Comparison of ENCODE assay signal across 12 cellular contexts in the genomic region with DNA sequence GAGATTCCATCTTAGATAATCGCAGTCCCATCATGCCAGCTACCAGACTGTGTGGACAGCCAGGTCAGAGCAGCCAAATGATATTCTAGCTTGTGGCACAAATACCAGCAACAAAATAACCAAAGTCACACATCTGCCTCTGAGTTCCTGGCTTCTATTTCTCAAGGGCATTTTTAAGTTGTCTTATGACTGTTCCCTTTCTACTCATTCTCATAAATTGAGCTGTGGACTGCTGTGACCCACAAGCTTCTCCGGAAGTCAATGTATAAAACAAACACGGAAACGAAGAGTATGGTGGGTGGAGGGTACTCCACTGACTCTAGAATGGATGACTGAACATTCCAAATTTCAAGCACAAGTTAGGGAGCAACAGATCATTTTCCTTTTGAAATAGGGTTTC. TPM values are rescaled to one million over a fixed set of nuclear protein-coding genes. Genes with fewer than 3 reads are reported as not detected.
DNase-seq lines count a peak whose midpoint lies in the region; ATAC-seq lines count a peak whose summit lies in the region.
"Had no signal": no experiment of that assay in that cellular context is flagged by ENCODE, and none has a peak within 500 bp of the region (broad histone marks: within the 10 kb centered on the region; RNA-seq: fewer than 3 reads in every experiment).

No MANE protein-coding gene starts in this region.

- no peak for DNase-seq in memory B cell (ENCODE audit: low spot score in 2 of 2)
- DNase-seq in activated CD4-positive, CD25-positive, alpha-beta regulatory T cell treated with anti-CD3 and anti-CD28 coated beads, Interleukin-2, amount 50 U/mL, for 72 hours: no peak
- DNase-seq in head of caudate nucleus: no peak
- no peak for DNase-seq in mesenteric fat pad (ENCODE audit: low spot score)
- no peak for DNase-seq in stimulated activated CD4-positive, alpha-beta T cell treated with anti-CD3 and anti-CD28 coated beads, Interleukin-2, amount 100 ng/mL, for 24 hours
- DNase-seq: COR-L47; naive thymus-derived CD4-positive, alpha-beta T cell; NCI-H1417 treated with DMSO at 0.1 percent for 48 hours had no signal

- H3K4me1 Mint-ChIP-seq in memory B cell: peaks cover 24% of the 10 kb centered on the region

- no peaks in the 10 kb centered on the region for H3K27me3 Mint-ChIP-seq in memory B cell
- H3K27me3 Mint-ChIP-seq: stimulated activated naive CD8-positive, alpha-beta T cell treated with anti-CD3 and anti-CD28 coated beads, Interleukin-15, Interleukin-2, amounts not matched to agents 100 ng/mL and 50 ng/mL, for 24 hours had no signal

- H3K27ac Mint-ChIP-seq in memory B cell: peak overlapping the region; percentile 77
- H3K27ac Mint-ChIP-seq: stimulated activated naive CD8-positive, alpha-beta T cell treated with anti-CD3 and anti-CD28 coated beads, Interleukin-15, Interleukin-2, amounts not matched to agents 100 ng/mL and 50 ng/mL, for 24 hours had no signal

- ATAC-seq in GM18861 (IDR thresholded peaks at IDR 0.05; ENCODE audit: unreplicated experiment) (peak; percentile 77), GM21717 (IDR thresholded peaks at IDR 0.05; ENCODE audit: unreplicated experiment) (peak; percentile 61), HG03432 (IDR thresholded peaks at IDR 0.05; ENCODE audit: unreplicated experiment) (peak; percentile 71), memory B cell (ENCODE audit: low read depth) (no peak)
- ATAC-seq: naive thymus-derived CD4-positive, alpha-beta T cell had no signal

- H3K9me3 Mint-ChIP-seq in memory B cell: no peaks in the 10 kb centered on the region
- H3K9me3 Mint-ChIP-seq: stimulated activated naive CD8-positive, alpha-beta T cell treated with anti-CD3 and anti-CD28 coated beads, Interleukin-15, Interleukin-2, amounts not matched to agents 100 ng/mL and 50 ng/mL, for 24 hours had no signal

- H3K4me3 Mint-ChIP-seq in memory B cell: no peak overlapping the region
- H3K4me3 Mint-ChIP-seq: naive thymus-derived CD4-positive, alpha-beta T cell; stimulated activated naive CD8-positive, alpha-beta T cell treated with anti-CD3 and anti-CD28 coated beads, Interleukin-15, Interleukin-2, amounts not matched to agents 100 ng/mL and 50 ng/mL, for 24 hours had no signal

- H3K36me3 Mint-ChIP-seq in memory B cell: no peaks in the 10 kb centered on the region

- intact Hi-C loops in head of caudate nucleus (cut with DNase I): no loop called here

RNA-seq across cellular contexts. Expression of gene PDCD1LG2, which starts 43.9 kb away (rescaled TPM):
- total RNA-seq in mesenteric fat pad: 3.6 TPM
